In the genomic region with DNA sequence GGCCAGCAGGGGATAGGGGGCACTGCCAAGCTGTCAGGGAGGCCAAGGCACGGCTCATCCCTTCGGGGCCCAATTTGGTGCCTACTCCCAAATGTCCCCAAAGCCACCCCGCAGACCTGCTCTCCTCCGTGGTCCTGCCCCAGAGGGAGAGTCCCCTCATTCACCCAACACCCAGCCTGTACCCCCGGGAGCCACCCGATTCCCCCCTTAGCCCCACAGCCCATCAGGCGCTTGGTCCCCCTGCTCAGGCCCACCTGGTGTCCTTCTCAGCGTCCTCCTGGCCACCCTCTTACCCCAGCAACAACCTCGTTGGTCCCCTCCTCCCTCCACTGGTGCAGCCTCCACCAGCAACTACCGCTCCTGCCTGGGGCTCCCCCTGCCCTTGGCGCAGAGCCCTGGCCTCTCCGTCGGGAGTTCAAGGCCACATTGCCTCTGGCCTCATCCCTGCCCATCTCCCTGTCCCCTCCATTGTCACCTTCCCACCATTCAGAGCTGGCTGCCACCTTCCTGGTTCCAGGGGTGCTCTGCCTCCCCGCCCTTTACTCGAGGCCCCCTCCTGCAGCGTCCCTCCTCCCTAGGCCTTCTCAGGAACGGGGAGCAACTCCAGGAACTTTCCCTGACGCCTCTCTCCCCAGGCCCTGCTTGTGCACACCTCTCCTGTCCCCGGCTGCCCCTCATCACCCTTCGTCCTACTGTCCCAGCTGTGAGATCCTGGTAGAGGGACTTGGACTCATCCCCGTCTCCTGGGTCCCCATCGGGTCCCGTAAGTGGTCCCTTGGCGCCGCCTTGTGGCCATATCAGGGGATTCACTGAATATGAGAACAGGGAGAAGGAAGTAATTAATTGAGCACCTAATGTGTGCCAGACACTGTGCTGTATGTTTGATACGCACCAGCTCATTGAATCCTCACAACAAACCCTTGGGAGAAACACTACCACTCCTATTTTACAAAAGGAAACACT, we compare ENCODE assay signal across 9 cellular contexts.
A peak's percentile ranks its signal among the peaks of the same experiment; 100 is the strongest.
DNase-seq lines count a peak whose midpoint lies in the region; ATAC-seq, FAIRE-seq and TF ChIP-seq lines count a peak whose summit lies in the region.
"Had no signal": no experiment of that assay in that cellular context is flagged by ENCODE, and none has a peak within 500 bp of the region (broad histone marks: within the 10 kb centered on the region; RNA-seq: fewer than 3 reads in every experiment).

No MANE protein-coding gene starts in this region.

- WGBS in heart left ventricle, 4 donors: 60 to 63% (median 62%) methylated on average over 25 to 26 of the region's 26 CpGs
- WGBS in spleen, 5 donors: 58 to 64% (median 60%) methylated on average over 26 of the region's 26 CpGs

- H3K4me3 ChIP-seq in AG04450 (ENCODE audit: low read depth, low read length): no peak overlapping the region
- H3K4me3 ChIP-seq in heart left ventricle: no peak overlapping the region
- H3K4me3 ChIP-seq in spleen: no peak overlapping the region

- no peaks in the 10 kb centered on the region for H3K9me3 Mint-ChIP-seq in activated naive CD4-positive, alpha-beta T cell treated with anti-CD3 and anti-CD28 coated beads for 36 hours

- peaks cover 11% of the 10 kb centered on the region for H3K27me3 ChIP-seq in AG04450 (ENCODE audit: control insufficient read depth, insufficient read depth, low read length)
- H3K27me3 ChIP-seq in heart left ventricle: no peaks in the 10 kb centered on the region
- peaks cover 0 to 90% (median 8%) of the 10 kb centered on the region in 7 donors for H3K27me3 ChIP-seq in spleen (replicated peaks in 1 of 7)

- no peaks in the 10 kb centered on the region for H3K36me3 Mint-ChIP-seq in activated naive CD4-positive, alpha-beta T cell treated with anti-CD3 and anti-CD28 coated beads for 36 hours (ENCODE audit: low read depth)

- CTCF ChIA-PET in AG04450 (lab: Charles Lee): interaction anchor here (0.6 to 4.5 kb wide), 13 partner anchors 10 to 333 kb away, joined by 3 to 56 read pairs (median 3); no protein-coding TSS in a partner anchor
- CTCF ChIA-PET in activated naive CD4-positive, alpha-beta T cell treated with anti-CD3 and anti-CD28 coated beads for 36 hours (lab: Charles Lee): interaction anchor here (0.7 to 1.3 kb wide), 6 partner anchors 15 to 724 kb away, joined by 3 to 4 read pairs (median 3); partner anchors contain the start of gene ALPL

- H3K27ac Mint-ChIP-seq in activated naive CD4-positive, alpha-beta T cell treated with anti-CD3 and anti-CD28 coated beads for 36 hours: no peak overlapping the region

- H3K4me1 Mint-ChIP-seq in activated naive CD4-positive, alpha-beta T cell treated with anti-CD3 and anti-CD28 coated beads for 36 hours (ENCODE audit: low read depth): peaks cover 4% of the 10 kb centered on the region

- H3K27ac ChIP-seq in AG04450 (ENCODE audit: low read depth, low read length) (no peak overlapping the region), heart left ventricle (no peak overlapping the region), spleen (no peak overlapping the region)

- peak; percentile 5 for FAIRE-seq in GM18507 (lab: Jason Lieb, UNC)
- FAIRE-seq: frontal cortex had no signal

- H3K4me1 ChIP-seq in heart left ventricle: peaks cover 0 to 7% (median 0%) of the 10 kb centered on the region in 12 donors
- peaks cover 0 to 26% (median 6%) of the 10 kb centered on the region in 6 donors for H3K4me1 ChIP-seq in spleen

- peaks cover 4% of the 10 kb centered on the region for H3K27me3 Mint-ChIP-seq in activated naive CD4-positive, alpha-beta T cell treated with anti-CD3 and anti-CD28 coated beads for 36 hours (ENCODE audit: low read depth)

- peak; percentile 85 for TF ChIP-seq CTCF in AG04450 (IDR thresholded peaks at IDR 0.05; ENCODE audit: low read depth, low read length)
- peak; percentile 50 to 71 (median 64) for TF ChIP-seq CTCF in heart left ventricle (IDR thresholded peaks at IDR 0.05)
- peak in 10 of 11 experiments; percentile 37 to 80 (median 64) for TF ChIP-seq CTCF in spleen (IDR thresholded peaks at IDR 0.05 in 8 of 11, conservative IDR thresholded peaks at IDR 0.05 in 3 of 11)

- H3K36me3 ChIP-seq in heart left ventricle (no peaks in the 10 kb centered on the region), spleen (no peaks in the 10 kb centered on the region)

- H3K9me3 ChIP-seq in AG04450 (ENCODE audit: control insufficient read depth, insufficient read depth, low read length) (no peaks in the 10 kb centered on the region; the same call in 1 of the 2 replicates), heart left ventricle (no peaks in the 10 kb centered on the region), spleen (no peaks in the 10 kb centered on the region)

- TF ChIP-seq POLR2A in heart left ventricle (IDR thresholded peaks at IDR 0.05) (no peak), spleen (IDR thresholded peaks at IDR 0.05) (no peak)

- POLR2A ChIA-PET in AG04450 (lab: Yijun Ruan, JAX): interaction anchor here (0.5 kb wide), 1 partner anchor 41 kb away, joined by 3 read pairs; no protein-coding TSS in a partner anchor

- DNase-seq in AG04450 (ENCODE audit: low read depth, low spot score) (no peak), GM18507 (ENCODE audit: extremely low spot score, insufficient read length, low read depth) (peak; percentile 33), heart left ventricle (peak; percentile 53 to 80 (median 70)), spleen (peak; percentile 93), DMS114 treated with DMSO at 0.1 percent for 48 hours (lab: John Stamatoyannopoulos, UW; ENCODE audit: unreplicated experiment) (no peak)
- peak; percentile 80 for DNase-seq in activated naive CD4-positive, alpha-beta T cell treated with anti-CD3 and anti-CD28 coated beads for 36 hours
- DNase-seq in central memory CD4-positive, alpha-beta T cell: no peak

- intact Hi-C loops in activated naive CD4-positive, alpha-beta T cell treated with anti-CD3 and anti-CD28 coated beads for 36 hours (cut with micrococcal nuclease): loop anchor here (1.0 to 5.0 kb wide), 2 partner anchors 64 to 88 kb away; partner anchors contain the start of gene ALPL
- intact Hi-C loops in heart left ventricle (cut with DNase I): loop anchor here in 4 of 10 donors (1.0 to 10.0 kb wide), 6 partner anchors 62 to 340 kb away; partner anchors contain the start of gene ALPL (in 1 of the 4)
- intact Hi-C loops in spleen (cut with DNase I; ENCODE audit: low total_unique reads): no loop called here

- no peak overlapping the region for H3K4me3 Mint-ChIP-seq in activated naive CD4-positive, alpha-beta T cell treated with anti-CD3 and anti-CD28 coated beads for 36 hours

- ATAC-seq in heart left ventricle: peak in 2 of 4 donors; percentile 48 to 56

TF ChIP-seq in PFSK-1, 5 proteins besides CTCF, POLR2A, EP300 and RAD21:
- TF ChIP-seq SIN3A (IDR thresholded peaks at IDR 0.05; ENCODE audit: borderline replicate concordance, insufficient read depth, low read length): no peak
- peak; percentile 8 to 66; a peak in 1 of 4 replicates for TF ChIP-seq REST (IDR thresholded peaks at IDR 0.05; ENCODE audit: insufficient read depth in 1 of 2, low read depth in 2 of 2, low read length in 2 of 2)

Comparison
In these comparisons a context has a peak if more than half of its experiments do, and no peak if none do; other contexts are left out.
1. DNase-seq: peak in GM18507 (single experiment), activated naive CD4-positive, alpha-beta T cell treated with anti-CD3 and anti-CD28 coated beads for 36 hours (single experiment), heart left ventricle (5 of 5) and spleen (single experiment); none in AG04450 (single experiment), central memory CD4-positive, alpha-beta T cell (single experiment) and DMS114 treated with DMSO at 0.1 percent for 48 hours (single experiment).
2. Peak in every context shown above with its lines, with median percentiles within 50 percentile points of each other: CTCF ChIP-seq.